9 cellular contexts compared by ENCODE assay signal in the genomic region with DNA sequence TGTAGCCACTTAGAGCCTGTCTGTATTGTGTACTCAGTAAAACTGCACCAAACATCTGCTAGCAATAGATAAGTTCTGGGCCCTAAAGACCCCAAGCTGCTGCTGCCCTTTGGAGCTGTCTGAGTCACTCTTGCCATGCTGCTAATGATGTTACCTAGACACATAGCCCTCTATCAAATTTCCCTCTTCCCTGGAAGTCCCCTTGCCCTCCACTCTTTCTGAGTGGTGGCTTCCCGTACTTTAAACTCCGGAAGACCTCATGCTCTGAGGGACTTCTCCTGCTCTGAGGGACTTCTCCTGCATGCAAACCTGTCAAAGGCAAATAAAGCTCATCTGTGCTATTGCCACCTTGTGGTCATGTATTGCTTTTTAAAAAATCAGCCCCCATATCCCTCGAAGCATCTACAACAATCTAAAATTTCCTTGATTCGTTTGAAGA. TPM values are rescaled to one million over a fixed set of nuclear protein-coding genes. Genes with fewer than 3 reads are reported as not detected.
DNase-seq lines count a peak whose midpoint lies in the region; TF ChIP-seq lines count a peak whose summit lies in the region.
"Had no signal": no experiment of that assay in that cellular context is flagged by ENCODE, and none has a peak within 500 bp of the region (broad histone marks: within the 10 kb centered on the region; RNA-seq: fewer than 3 reads in every experiment).

No MANE protein-coding gene starts in this region.

- H3K27me3 ChIP-seq in osteoblast (ENCODE audit: insufficient read depth, low read length) = no peaks in the 10 kb centered on the region

- H3K36me3 ChIP-seq in osteoblast (ENCODE audit: insufficient read depth, low read length) = no peaks in the 10 kb centered on the region

- H3K4me3 Mint-ChIP-seq in T-helper 2 cell treated with Interferon-gamma antibody and Interleukin-4, amounts not matched to agents 5 μg/mL and 100 μg/mL, for 36 hours = no peak overlapping the region
- H3K4me3 Mint-ChIP-seq: activated naive CD8-positive, alpha-beta T cell treated with anti-CD3 and anti-CD28 coated beads, Interleukin-2, amount 10 ng/mL, durations not matched to agents 7 days and 5 days had no signal

- no peaks in the 10 kb centered on the region for H3K27me3 Mint-ChIP-seq in T-helper 2 cell treated with Interferon-gamma antibody and Interleukin-4, amounts not matched to agents 5 μg/mL and 100 μg/mL, for 36 hours (ENCODE audit: low read depth)
- H3K27me3 Mint-ChIP-seq: activated naive CD8-positive, alpha-beta T cell treated with anti-CD3 and anti-CD28 coated beads, Interleukin-2, amount 10 ng/mL, durations not matched to agents 7 days and 5 days had no signal

- H3K36me3 Mint-ChIP-seq in T-helper 2 cell treated with Interferon-gamma antibody and Interleukin-4, amounts not matched to agents 5 μg/mL and 100 μg/mL, for 36 hours (ENCODE audit: low read depth) = no peaks in the 10 kb centered on the region

- no peaks in the 10 kb centered on the region for H3K4me1 Mint-ChIP-seq in T-helper 2 cell treated with Interferon-gamma antibody and Interleukin-4, amounts not matched to agents 5 μg/mL and 100 μg/mL, for 36 hours (ENCODE audit: low read depth)
- H3K4me1 Mint-ChIP-seq: activated naive CD8-positive, alpha-beta T cell treated with anti-CD3 and anti-CD28 coated beads, Interleukin-2, amount 10 ng/mL, durations not matched to agents 7 days and 5 days had no signal

- H3K4me3 ChIP-seq in osteoblast (ENCODE audit: insufficient read depth, low read length) = no peak overlapping the region

- no peak overlapping the region for H2AFZ ChIP-seq in osteoblast (ENCODE audit: low read length)

- H3K9me3 Mint-ChIP-seq in T-helper 2 cell treated with Interferon-gamma antibody and Interleukin-4, amounts not matched to agents 5 μg/mL and 100 μg/mL, for 36 hours = no peaks in the 10 kb centered on the region
- H3K9me3 Mint-ChIP-seq: activated naive CD8-positive, alpha-beta T cell treated with anti-CD3 and anti-CD28 coated beads, Interleukin-2, amount 10 ng/mL, durations not matched to agents 7 days and 5 days had no signal

- H3K9me3 ChIP-seq in osteoblast (ENCODE audit: low read depth, low read length) = no peaks in the 10 kb centered on the region

- H3K79me2 ChIP-seq in osteoblast (ENCODE audit: insufficient read depth, low read length) = no peaks in the 10 kb centered on the region

- H3K4me2 ChIP-seq in osteoblast (ENCODE audit: insufficient read depth, low read length) = no peak overlapping the region

- TF ChIP-seq CTCF in VCaP (conservative IDR thresholded peaks at IDR 0.05) = peak; percentile 73
- TF ChIP-seq CTCF in osteoblast (IDR thresholded peaks at IDR 0.05; ENCODE audit: extremely low read depth, low read depth, low read length) = peak; percentile 56

- H4K20me1 ChIP-seq in osteoblast (ENCODE audit: insufficient read depth, low read length) = no peaks in the 10 kb centered on the region

- no peak overlapping the region for H3K27ac Mint-ChIP-seq in T-helper 2 cell treated with Interferon-gamma antibody and Interleukin-4, amounts not matched to agents 5 μg/mL and 100 μg/mL, for 36 hours
- H3K27ac Mint-ChIP-seq: activated naive CD8-positive, alpha-beta T cell treated with anti-CD3 and anti-CD28 coated beads, Interleukin-2, amount 10 ng/mL, durations not matched to agents 7 days and 5 days had no signal

- no peak overlapping the region for H3K27ac ChIP-seq in VCaP
- H3K27ac ChIP-seq in osteoblast (ENCODE audit: low read depth, low read length) = no peak overlapping the region
- H3K27ac ChIP-seq in substantia nigra (ENCODE audit: low read depth, low read length, poor library complexity, severe bottlenecking) = no peak overlapping the region

- DNase-seq in NCI-H510A treated with DMSO at 0.1 percent for 48 hours (lab: John Stamatoyannopoulos, UW) (peak; percentile 35), NCI-H510A (lab: John Stamatoyannopoulos, UW) (no peak), H4 (ENCODE audit: low spot score) (peak; percentile 21), Kasumi-1 (lab: John Stamatoyannopoulos, UW) (peak; percentile 3 to 42), osteoblast (ENCODE audit: insufficient read length, low spot score, missing footprints) (no peak), substantia nigra (lab: John Stamatoyannopoulos, UW) (no peak)
- no peak for DNase-seq in T-helper 2 cell treated with Interferon-gamma antibody and Interleukin-4, amounts not matched to agents 5 μg/mL and 100 μg/mL, for 36 hours (ENCODE audit: low spot score)
- DNase-seq: activated naive CD8-positive, alpha-beta T cell treated with anti-CD3 and anti-CD28 coated beads, Interleukin-2, amount 10 ng/mL, durations not matched to agents 7 days and 5 days had no signal

- peaks cover 25% of the 10 kb centered on the region for H3K4me1 ChIP-seq in osteoblast (ENCODE audit: insufficient read depth, low read length)

RNA-seq across cellular contexts. Expression of gene FH, which starts 34.0 kb away (rescaled TPM):
- total RNA-seq in H4 (2014; rRNA removed; shearing (Covaris generic)) = 145 and 163 TPM in 2 replicates
- total RNA-seq in osteoblast = 95.2 and 97.8 TPM in 2 replicates

RNA-seq across cellular contexts. Expression of gene KMO, which starts 46.6 kb away (rescaled TPM):
- 0.12 and 2.6 TPM in 2 replicates for total RNA-seq in H4 (2014; rRNA removed; shearing (Covaris generic))
- under 0.01 and 0.36 TPM in 2 replicates for total RNA-seq in osteoblast

Comparison
In these comparisons a context has a peak if more than half of its experiments do, and no peak if none do; other contexts are left out.
1. DNase-seq: peak in NCI-H510A treated with DMSO at 0.1 percent for 48 hours (single experiment), H4 (single experiment) and Kasumi-1 (2 of 2); none in NCI-H510A (single experiment), osteoblast (single experiment), substantia nigra (0 of 49) and T-helper 2 cell treated with Interferon-gamma antibody and Interleukin-4, amounts not matched to agents 5 μg/mL and 100 μg/mL, for 36 hours (single experiment).